1 cellular context compared by ENCODE assay signal in the genomic region with DNA sequence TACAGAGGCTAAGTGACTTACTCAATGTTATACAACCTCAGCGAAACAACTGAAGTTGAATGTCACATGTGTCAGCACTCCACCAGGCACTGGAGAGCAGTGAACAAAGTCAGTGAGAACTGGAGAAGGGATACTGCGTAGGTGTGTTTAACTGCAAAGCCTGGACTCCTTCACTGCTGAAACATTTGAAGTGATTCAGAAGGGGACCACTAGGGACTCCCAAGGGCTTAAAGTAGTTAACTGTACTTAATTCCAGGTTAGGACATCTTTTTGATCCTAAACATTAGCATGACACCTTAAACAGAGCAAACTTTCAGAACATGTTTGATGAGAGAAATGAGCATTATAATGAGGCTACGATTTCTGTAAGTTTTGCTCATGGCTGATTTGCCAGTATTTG.
TF ChIP-seq lines count a peak whose summit lies in the region.

No MANE protein-coding gene starts in this region.

TF ChIP-seq in IMR-90, 13 proteins besides CTCF, POLR2A, EP300 and RAD21 (continued from another document):
- TF ChIP-seq USF2 (IDR thresholded peaks at IDR 0.05; ENCODE audit: low read depth, low read length): no peak
- TF ChIP-seq CHD1 (IDR thresholded peaks at IDR 0.05; ENCODE audit: low read depth, low read length): no peak
- TF ChIP-seq RFX5 (IDR thresholded peaks at IDR 0.05; ENCODE audit: low read depth, low read length): no peak
